ENCODE assay signal across 8 cellular contexts in genomic region chr17:44110823-44111633, GRCh38. TPM values are rescaled to one million over a fixed set of nuclear protein-coding genes. Genes with fewer than 3 reads are reported as not detected.
DNase-seq lines count a peak whose midpoint lies in the region; ATAC-seq and TF ChIP-seq lines count a peak whose summit lies in the region.

No MANE protein-coding gene starts in this region.

- H3K36me3 ChIP-seq in BE2C (no peaks in the 10 kb centered on the region; the same call in none of the 2 replicates), aorta (ENCODE audit: control insufficient read depth in 1 of 2, insufficient read depth in 2 of 2, low read length in 1 of 2) (no peaks in the 10 kb centered on the region)

- 1% methylated on average over 25 to 28 of the region's 28 CpGs for WGBS in aorta, 2 donors

- TF ChIP-seq CTCF in BE2C (IDR thresholded peaks at IDR 0.05; ENCODE audit: low read depth, low read length) (no peak), NB4 (IDR thresholded peaks at IDR 0.05; ENCODE audit: low read depth, low read length) (no peak)

- H3K9me3 ChIP-seq in BE2C (no peaks in the 10 kb centered on the region), aorta (ENCODE audit: control insufficient read depth, low read length) (no peaks in the 10 kb centered on the region)

- peak overlapping the region; percentile 60 for H3K4me3 ChIP-seq in BE2C (ENCODE audit: low read depth, low read length)
- peak overlapping the region; percentile 62 for H3K4me3 ChIP-seq in NB4 (ENCODE audit: low read depth, low read length)
- H3K4me3 ChIP-seq in aorta (ENCODE audit: low read length in 2 of 2): peak overlapping the region; percentile 2 to 61

- H3K27me3 ChIP-seq in BE2C (no peaks in the 10 kb centered on the region), aorta (ENCODE audit: control insufficient read depth in 1 of 2, insufficient read depth in 2 of 2, low read length in 1 of 2) (no peaks in the 10 kb centered on the region)

- DNase-seq in BE2C: peak; percentile 98
- DNase-seq in NB4 (ENCODE audit: low read depth): peak; percentile 96
- peak; percentile 92 for DNase-seq in SK-N-DZ (ENCODE audit: low spot score)
- DNase-seq in left ventricle myocardium superior: peak; percentile 100
- peak; percentile 96 for DNase-seq in putamen (ENCODE audit: low spot score)
- DNase-seq in aorta: peak; percentile 99 to 100

- ATAC-seq in GM21390 (IDR thresholded peaks at IDR 0.05; ENCODE audit: unreplicated experiment) (peak; percentile 66), left ventricle myocardium superior (peak; percentile 78), aorta (ENCODE audit: low FRiP score) (peak; percentile 89)

- TF ChIP-seq POLR2A in NB4 (IDR thresholded peaks at IDR 0.05; ENCODE audit: extremely low read depth, insufficient read length): peak; percentile 43

- H3K27ac ChIP-seq in angular gyrus (ENCODE audit: low read depth, low read length) (peak overlapping the region; percentile 81), aorta (ENCODE audit: low read depth in 1 of 2, low read length in 2 of 2) (peak overlapping the region; percentile 36 to 90)

- intact Hi-C loops in left ventricle myocardium superior (cut with micrococcal nuclease) (no loop called here), aorta (cut with DNase I) (loop anchor here in 1 of 2 donors (2.0 kb wide), 1 partner anchor 40 kb away; the partner anchor contains the start of gene G6PC3)

- H3K4me1 ChIP-seq in BE2C: peaks cover 44% of the 10 kb centered on the region
- peaks cover 4 to 6% of the 10 kb centered on the region in 2 donors for H3K4me1 ChIP-seq in aorta (ENCODE audit: control insufficient read depth in 1 of 2, insufficient read depth in 2 of 2, low read length in 2 of 2)

RNA-seq across cellular contexts. Expression of gene HDAC5, which starts 12.4 kb away (rescaled TPM):
- polyA plus RNA-seq in BE2C (2012; ENCODE audit: insufficient read depth, insufficient read length, low read depth): 179 TPM
- 98.0 and 108 TPM in 2 replicates for polyA plus RNA-seq in SK-N-DZ (2014; cell fraction: cytosol; rRNA removed)
- 85.1 and 97.0 TPM in 2 replicates for polyA plus RNA-seq in SK-N-DZ (2014; cell fraction: nucleus; rRNA removed)
- total RNA-seq in left ventricle myocardium superior: 81.4 TPM
- total RNA-seq in aorta: 10 to 100 TPM; 69.7 to 82.6 TPM
- polyA plus RNA-seq in aorta: 10 to 100 TPM; 28.9 to 83.4 TPM

RNA-seq across cellular contexts. Expression of gene HROB, which starts 30.7 kb away (rescaled TPM):
- polyA plus RNA-seq in BE2C (2012; ENCODE audit: insufficient read depth, insufficient read length, low read depth): 2.1 TPM
- 13.8 and 14.9 TPM in 2 replicates for polyA plus RNA-seq in SK-N-DZ (2014; cell fraction: cytosol; rRNA removed)
- polyA plus RNA-seq in SK-N-DZ (2014; cell fraction: nucleus; rRNA removed): 11.7 and 14.3 TPM in 2 replicates
- 1.5 TPM for total RNA-seq in left ventricle myocardium superior
- total RNA-seq in aorta: 1 to 10 TPM in 1 of 2 donors, under 1 TPM in 1; 0.58 to 1.3 TPM
- 1 to 10 TPM in 1 of 2 donors, not detected in 1; 1.7 TPM for polyA plus RNA-seq in aorta

RNA-seq across cellular contexts. Expression of gene G6PC3, which starts 40.5 kb away (rescaled TPM):
- 92.3 TPM for polyA plus RNA-seq in BE2C (2012; ENCODE audit: insufficient read depth, insufficient read length, low read depth)
- 60.7 and 63.3 TPM in 2 replicates for polyA plus RNA-seq in SK-N-DZ (2014; cell fraction: cytosol; rRNA removed)
- polyA plus RNA-seq in SK-N-DZ (2014; cell fraction: nucleus; rRNA removed): 29.9 and 36.7 TPM in 2 replicates
- 26.3 TPM for total RNA-seq in left ventricle myocardium superior
- total RNA-seq in aorta: 10 to 100 TPM; 30.3 to 32.5 TPM
- polyA plus RNA-seq in aorta: 10 to 100 TPM; 22.7 to 40.0 TPM

RNA-seq across cellular contexts. Expression of gene LSM12, which starts 44.6 kb away (rescaled TPM):
- polyA plus RNA-seq in BE2C (2012; ENCODE audit: insufficient read depth, insufficient read length, low read depth): 48.8 TPM
- polyA plus RNA-seq in SK-N-DZ (2014; cell fraction: cytosol; rRNA removed): 40.5 and 43.3 TPM in 2 replicates
- polyA plus RNA-seq in SK-N-DZ (2014; cell fraction: nucleus; rRNA removed): 18.4 and 18.9 TPM in 2 replicates
- total RNA-seq in left ventricle myocardium superior (58.2 TPM), aorta (10 to 100 TPM; 36.9 to 43.4 TPM)
- polyA plus RNA-seq in aorta: 10 to 100 TPM; 19.0 to 19.8 TPM

RNA-seq across cellular contexts. Expression of gene ASB16, which starts 59.5 kb away (rescaled TPM):
- polyA plus RNA-seq in BE2C (2012; ENCODE audit: insufficient read depth, insufficient read length, low read depth): 2.3 TPM
- polyA plus RNA-seq in SK-N-DZ (2014; cell fraction: cytosol; rRNA removed): 0.57 TPM in 1 of 2 replicates, not detected in the other
- 0.16 and 0.39 TPM in 2 replicates for polyA plus RNA-seq in SK-N-DZ (2014; cell fraction: nucleus; rRNA removed)
- 17.0 TPM for total RNA-seq in left ventricle myocardium superior
- 1 to 10 TPM; 1.4 to 2.1 TPM for total RNA-seq in aorta
- polyA plus RNA-seq in aorta: 1 to 10 TPM in 1 of 2 donors, under 1 TPM in 1; 0.88 to 1.4 TPM

Comparison
In these comparisons a context has a peak if more than half of its experiments do, and no peak if none do; other contexts are left out.
1. Peak in every context shown above with its lines: DNase-seq, ATAC-seq, H3K4me3 ChIP-seq and H3K27ac ChIP-seq.